Comparison of ENCODE assay signal across 8 cellular contexts in genomic region chr17:15999141-15999973, GRCh38. TPM values are rescaled to one million over a fixed set of nuclear protein-coding genes. Genes with fewer than 3 reads are reported as not detected.
A peak's percentile ranks its signal among the peaks of the same experiment; 100 is the strongest.
DNase-seq lines count a peak whose midpoint lies in the region; ATAC-seq, FAIRE-seq and TF ChIP-seq lines count a peak whose summit lies in the region.

A gene with protein sequence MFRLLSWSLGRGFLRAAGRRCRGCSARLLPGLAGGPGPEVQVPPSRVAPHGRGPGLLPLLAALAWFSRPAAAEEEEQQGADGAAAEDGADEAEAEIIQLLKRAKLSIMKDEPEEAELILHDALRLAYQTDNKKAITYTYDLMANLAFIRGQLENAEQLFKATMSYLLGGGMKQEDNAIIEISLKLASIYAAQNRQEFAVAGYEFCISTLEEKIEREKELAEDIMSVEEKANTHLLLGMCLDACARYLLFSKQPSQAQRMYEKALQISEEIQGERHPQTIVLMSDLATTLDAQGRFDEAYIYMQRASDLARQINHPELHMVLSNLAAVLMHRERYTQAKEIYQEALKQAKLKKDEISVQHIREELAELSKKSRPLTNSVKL (plus strand): TSS chr17:15999824. CDS start chr17:15999849, 25 bp downstream.
TSS of gene ZSWIM7 (minus strand) at chr17:15999704. CDS start at chr17:15999594, 110 bp downstream.

- TF ChIP-seq POLR2A in GM12891 (IDR thresholded peaks at IDR 0.05; ENCODE audit: low read depth, low read length) = peak; percentile 96
- TF ChIP-seq POLR2A in thyroid gland (IDR thresholded peaks at IDR 0.05) = peak; percentile 63 to 99

- peak within 1 kb of the TSS; percentile 94 for H3K27ac Mint-ChIP-seq in activated naive CD8-positive, alpha-beta T cell treated with anti-CD3 and anti-CD28 coated beads, Interleukin-2, amount 50 U/mL, for 24 hours

- H3K36me3 Mint-ChIP-seq in activated naive CD8-positive, alpha-beta T cell treated with anti-CD3 and anti-CD28 coated beads, Interleukin-2, amount 50 U/mL, for 24 hours (ENCODE audit: low read depth) = peaks cover 38% of the 10 kb centered on the region

- H3K4me3 ChIP-seq in pancreas (peak within 1 kb of the TSS; percentile 72 to 88 (median 77)), thyroid gland (replicated peaks in 1 of 3) (peak within 1 kb of the TSS; percentile 41 to 67 (median 51))

- peaks cover 0 to 23% (median 14%) of the 10 kb centered on the region in 3 donors for H3K36me3 ChIP-seq in pancreas
- H3K36me3 ChIP-seq in thyroid gland = peaks cover 24 to 25% of the 10 kb centered on the region in 2 donors

- H3K27ac ChIP-seq in pancreas (peak within 1 kb of the TSS; percentile 91 to 98 (median 94)), thyroid gland (peak within 1 kb of the TSS; percentile 96 to 98 (median 97))

- no peak for TF ChIP-seq CTCF in pancreas (IDR thresholded peaks at IDR 0.05)
- TF ChIP-seq CTCF in thyroid gland (IDR thresholded peaks at IDR 0.05) = peak in 1 of 6 experiments; percentile 16

- H3K9me3 Mint-ChIP-seq in activated naive CD8-positive, alpha-beta T cell treated with anti-CD3 and anti-CD28 coated beads, Interleukin-2, amount 50 U/mL, for 24 hours = no peaks in the 10 kb centered on the region

- H3K27me3 ChIP-seq in pancreas (no peaks in the 10 kb centered on the region), thyroid gland (no peaks in the 10 kb centered on the region)

- H3K4me1 ChIP-seq in pancreas (peaks cover 0 to 7% (median 5%) of the 10 kb centered on the region in 3 donors), thyroid gland (peaks cover 15 to 16% of the 10 kb centered on the region in 2 donors)

- peak within 1 kb of the TSS; percentile 99 for H3K4me3 Mint-ChIP-seq in activated naive CD8-positive, alpha-beta T cell treated with anti-CD3 and anti-CD28 coated beads, Interleukin-2, amount 50 U/mL, for 24 hours

- peak; percentile 96 for DNase-seq in GM12891 (ENCODE audit: insufficient read length, low spot score)
- DNase-seq in NCI-H1417 treated with DMSO at 0.1 percent for 48 hours (lab: John Stamatoyannopoulos, UW) = peak; percentile 52
- DNase-seq in SW 1271 (lab: John Stamatoyannopoulos, UW) = peak; percentile 91 to 96
- peak; percentile 97 for DNase-seq in activated naive CD8-positive, alpha-beta T cell treated with anti-CD3 and anti-CD28 coated beads, Interleukin-2, amount 50 U/mL, for 24 hours
- peak; percentile 98 for DNase-seq in Right ventricle myocardium superior
- DNase-seq in pancreas = peak; percentile 97 to 99 (median 98)
- peak; percentile 98 for DNase-seq in thyroid gland

- H3K4me1 Mint-ChIP-seq in activated naive CD8-positive, alpha-beta T cell treated with anti-CD3 and anti-CD28 coated beads, Interleukin-2, amount 50 U/mL, for 24 hours = peaks cover 34% of the 10 kb centered on the region

- peak; percentile 99 for FAIRE-seq in GM12891 (lab: Jason Lieb, UNC)
- FAIRE-seq in pancreas (lab: Jason Lieb, UNC) = no peak

- H3K9me3 ChIP-seq in pancreas (no peaks in the 10 kb centered on the region), thyroid gland (no peaks in the 10 kb centered on the region)

- H3K27me3 Mint-ChIP-seq in activated naive CD8-positive, alpha-beta T cell treated with anti-CD3 and anti-CD28 coated beads, Interleukin-2, amount 50 U/mL, for 24 hours = peaks cover 2% of the 10 kb centered on the region

- 0 to 1% methylated on average over 70 to 91 of the region's 91 CpGs for WGBS in pancreas, 2 donors
- WGBS in thyroid gland, 2 donors = 1% methylated on average over 43 to 46 of the region's 91 CpGs

- intact Hi-C loops in Right ventricle myocardium superior (cut with DNase I) (loop anchor here (5.0 to 10.0 kb wide), 2 partner anchors 55 to 172 kb away; partner anchors contain the start of gene ADORA2B), pancreas (cut with DNase I) (loop anchor here in 1 of 3 donors (5.0 kb wide), 1 partner anchor 172 kb away; no protein-coding TSS in a partner anchor), thyroid gland (cut with DNase I) (loop anchor here (10.0 kb wide), 1 partner anchor 175 kb away; no protein-coding TSS in a partner anchor)

- ATAC-seq in HG02798 (IDR thresholded peaks at IDR 0.05; ENCODE audit: poor library complexity, unreplicated experiment) (peak; percentile 95), Right ventricle myocardium superior (ENCODE audit: poor library complexity) (peak; percentile 98), pancreas (peak; percentile 92 to 96 (median 94))
- ATAC-seq in activated naive CD8-positive, alpha-beta T cell treated with anti-CD3 and anti-CD28 coated beads, Interleukin-2, amount 50 U/mL, for 24 hours = peak; percentile 98

TF ChIP-seq in GM12891, 5 proteins besides CTCF, POLR2A, EP300 and RAD21:
- TF ChIP-seq PAX5 (IDR thresholded peaks at IDR 0.05; ENCODE audit: insufficient read depth, low read length, severe bottlenecking) (no peak), SPI1 (IDR thresholded peaks at IDR 0.05; ENCODE audit: low read depth, low read length) (no peak), POLR2AphosphoS5 (IDR thresholded peaks at IDR 0.05; ENCODE audit: low read depth, low read length) (peak; percentile 92), TAF1 (IDR thresholded peaks at IDR 0.05; ENCODE audit: low read depth, low read length) (peak; percentile 97), POU2F2 (IDR thresholded peaks at IDR 0.05; ENCODE audit: low read depth, low read length) (peak; percentile 12; the same call in 1 of the 2 replicates)

RNA-seq across cellular contexts. Expression of the first gene that starts in this region (rescaled TPM):
- polyA plus RNA-seq in GM12891 (2012; ENCODE audit: low read depth, missing spikeins) = 16.2 TPM
- total RNA-seq in Right ventricle myocardium superior (19.0 TPM), pancreas (10 to 100 TPM; 16.8 to 22.7 (median 19.3) TPM), thyroid gland (100 to 1,000 TPM; 103 to 160 (median 134) TPM)
- 10 to 100 TPM; 11.4 to 27.9 TPM for polyA plus RNA-seq in pancreas

RNA-seq across cellular contexts. Expression of gene ZSWIM7, which starts in this region (rescaled TPM):
- polyA plus RNA-seq in GM12891 (2012; ENCODE audit: low read depth, missing spikeins) = 10.2 TPM
- total RNA-seq in Right ventricle myocardium superior = 21.0 TPM
- 10 to 100 TPM in 4 of 6 donors, 1 to 10 TPM in 2; 6.6 to 13.4 (median 10.7) TPM for total RNA-seq in pancreas
- 10 to 100 TPM; 24.6 to 30.6 TPM for polyA plus RNA-seq in pancreas
- total RNA-seq in thyroid gland = 10 to 100 TPM; 10.5 to 22.3 (median 13.5) TPM

Comparison
In these comparisons a context has a peak if more than half of its experiments do, and no peak if none do; other contexts are left out.
1. Peak in every context shown above with its lines: DNase-seq, ATAC-seq, H3K4me3 ChIP-seq and H3K27ac ChIP-seq.